23 cellular contexts compared by ENCODE assay signal in genomic region chr19:6593651-6594416, GRCh38. TPM values are rescaled to one million over a fixed set of nuclear protein-coding genes. Genes with fewer than 3 reads are reported as not detected.
DNase-seq lines count a peak whose midpoint lies in the region; FAIRE-seq and TF ChIP-seq lines count a peak whose summit lies in the region.
"Had no signal": no experiment of that assay in that cellular context is flagged by ENCODE, and none has a peak within 500 bp of the region (broad histone marks: within the 10 kb centered on the region; RNA-seq: fewer than 3 reads in every experiment).

No MANE protein-coding gene starts in this region.

- peak overlapping the region; percentile 20 to 65 (median 40) for H3K4me3 Mint-ChIP-seq in CD8-positive, alpha-beta memory T cell
- no peak overlapping the region for H3K4me3 Mint-ChIP-seq in Caco-2 (ENCODE audit: unreplicated experiment)
- H3K4me3 Mint-ChIP-seq: dendritic cell treated with granulocyte-macrophage colony-stimulating factor and Interleukin-4, amounts not matched to agents 40 ng/mL and 50 ng/mL, for 4 days; T-helper 1 cell treated with Interleukin-12 subunit alpha and Interleukin-12 subunit beta and Interleukin-4 antibody, amounts not matched to agents 30 μg/mL and 1 μg/mL, for 36 hours had no signal

- TF ChIP-seq CTCF in OCI-LY7 (conservative IDR thresholded peaks at IDR 0.05; ENCODE audit: low read length) (no peak), cardiac fibroblast (IDR thresholded peaks at IDR 0.05; ENCODE audit: low read depth, low read length) (no peak), Caco-2 (IDR thresholded peaks at IDR 0.05; ENCODE audit: insufficient read depth in 1 of 2, low read depth in 1 of 2, low read length in 1 of 2, severe bottlenecking in 1 of 2, unreplicated experiment in 1 of 2) (no peak)

- intact Hi-C loops in OCI-LY7 (cut with micrococcal nuclease; ENCODE audit: unreplicated experiment) (no loop called here), Caco-2 (cut with micrococcal nuclease; ENCODE audit: unreplicated experiment) (no loop called here)

- H3K9me3 ChIP-seq in CD8-positive, alpha-beta memory T cell (ENCODE audit: low read length), result no peaks in the 10 kb centered on the region
- no peaks in the 10 kb centered on the region for H3K9me3 ChIP-seq in OCI-LY7 (ENCODE audit: low read length)
- H3K9me3 ChIP-seq in Caco-2, result no peaks in the 10 kb centered on the region
- H3K9me3 ChIP-seq: stomach, uterus had no signal

- H3K27ac ChIP-seq in CD8-positive, alpha-beta memory T cell (ENCODE audit: low read depth, low read length), result no peak overlapping the region
- H3K27ac ChIP-seq in OCI-LY7 (ENCODE audit: low read depth, low read length, poor library complexity, severe bottlenecking), result peak overlapping the region; percentile 70
- H3K27ac ChIP-seq: C4-2B, hepatocyte, HL-60, parathyroid adenoma, stomach, uterus had no signal

- H3K27me3 ChIP-seq in CD8-positive, alpha-beta memory T cell (ENCODE audit: insufficient read depth, low read length, poor library complexity, severe bottlenecking), result peaks cover 14% of the 10 kb centered on the region
- H3K27me3 ChIP-seq in Caco-2 (replicated peaks; ENCODE audit: control insufficient read depth, insufficient read depth, low read length), result no peaks in the 10 kb centered on the region

- H3K27me3 Mint-ChIP-seq in CD8-positive, alpha-beta memory T cell, result peaks cover 14 to 19% of the 10 kb centered on the region in 2 donors
- peaks cover 22% of the 10 kb centered on the region for H3K27me3 Mint-ChIP-seq in Caco-2 (ENCODE audit: insufficient read depth, unreplicated experiment)

- FAIRE-seq in GM12892 (lab: Jason Lieb, UNC), result peak; percentile 54
- FAIRE-seq: RCC 7860, small intestine had no signal

- peaks cover 43% of the 10 kb centered on the region for H3K79me2 ChIP-seq in OCI-LY7 (ENCODE audit: insufficient read depth, low read depth, low read length)
- H3K79me2 ChIP-seq: hepatocyte, parathyroid adenoma had no signal

- peak overlapping the region in 5 of 8 donors; percentile 30 to 77 (median 61) for H3K27ac Mint-ChIP-seq in CD8-positive, alpha-beta memory T cell
- no peak overlapping the region for H3K27ac Mint-ChIP-seq in Caco-2 (ENCODE audit: unreplicated experiment)
- H3K27ac Mint-ChIP-seq: dendritic cell treated with granulocyte-macrophage colony-stimulating factor and Interleukin-4, amounts not matched to agents 40 ng/mL and 50 ng/mL, for 4 days; T-helper 1 cell treated with Interleukin-12 subunit alpha and Interleukin-12 subunit beta and Interleukin-4 antibody, amounts not matched to agents 30 μg/mL and 1 μg/mL, for 36 hours had no signal

- peak overlapping the region; percentile 69 for H3K4me2 ChIP-seq in OCI-LY7 (ENCODE audit: low read length)
- H3K4me2 ChIP-seq: hepatocyte had no signal

- no peaks in the 10 kb centered on the region for H4K20me1 ChIP-seq in OCI-LY7 (ENCODE audit: insufficient read depth, low read length)

- BruUV-seq in OCI-LY7 (replicated peaks; lab: Mats Ljungman, UMichigan) (no TSS peak), Caco-2 (replicated peaks; lab: Mats Ljungman, UMichigan) (no TSS peak)

- peaks cover 0 to 4% (median 0%) of the 10 kb centered on the region in 3 donors for H3K36me3 Mint-ChIP-seq in CD8-positive, alpha-beta memory T cell
- no peaks in the 10 kb centered on the region for H3K36me3 Mint-ChIP-seq in Caco-2 (ENCODE audit: insufficient read depth, unreplicated experiment)

- no peaks in the 10 kb centered on the region for H3K36me3 ChIP-seq in CD8-positive, alpha-beta memory T cell (ENCODE audit: insufficient read depth, low read length)
- H3K36me3 ChIP-seq in OCI-LY7 (ENCODE audit: insufficient read depth, low read length) (peaks cover 24% of the 10 kb centered on the region), Caco-2 (ENCODE audit: control insufficient read depth, insufficient read depth, low read length) (no peaks in the 10 kb centered on the region)
- H3K36me3 ChIP-seq: stomach, uterus had no signal

- POLR2A ChIA-PET in CD8-positive, alpha-beta memory T cell (lab: Charles Lee), result no interaction called here
- POLR2A ChIA-PET in OCI-LY7 (lab: Charles Lee), result interaction anchor here (0.7 to 1.0 kb wide), 5 partner anchors 9 to 24 kb away, joined by 3 to 10 read pairs (median 3); no protein-coding TSS in a partner anchor
- POLR2A ChIA-PET in Caco-2 (lab: Charles Lee), result no interaction called here

- no peaks in the 10 kb centered on the region for H3K9me3 Mint-ChIP-seq in CD8-positive, alpha-beta memory T cell
- no peaks in the 10 kb centered on the region for H3K9me3 Mint-ChIP-seq in Caco-2 (ENCODE audit: unreplicated experiment)
- H3K9me3 Mint-ChIP-seq: dendritic cell treated with granulocyte-macrophage colony-stimulating factor and Interleukin-4, amounts not matched to agents 40 ng/mL and 50 ng/mL, for 4 days; T-helper 1 cell treated with Interleukin-12 subunit alpha and Interleukin-12 subunit beta and Interleukin-4 antibody, amounts not matched to agents 30 μg/mL and 1 μg/mL, for 36 hours had no signal

- no peak for DNase-seq in CD8-positive, alpha-beta memory T cell
- DNase-seq in GM12892 (ENCODE audit: insufficient read length) (no peak), OCI-LY7 (ENCODE audit: low spot score) (peak; percentile 57), cardiac fibroblast (ENCODE audit: low read depth in 2 of 2) (peak; percentile 7 to 62), NCI-H526 treated with DMSO at 0.1 percent for 48 hours (lab: John Stamatoyannopoulos, UW) (no peak), Caco-2 (no peak), islet precursor cell (no peak)
- DNase-seq: activated CD4-positive, alpha-beta T cell treated with anti-CD3 and anti-CD28 coated beads for 4 hours; activated gamma-delta T cell; EL; Kasumi-1; NCI-H1930; small intestine; stomach; uterus had no signal

- H3K4me1 ChIP-seq in CD8-positive, alpha-beta memory T cell (ENCODE audit: insufficient read depth, low read length), result peaks cover 26% of the 10 kb centered on the region
- H3K4me1 ChIP-seq in OCI-LY7 (ENCODE audit: insufficient read depth, low read length, poor library complexity, severe bottlenecking) (peaks cover 62% of the 10 kb centered on the region), Caco-2 (no peaks in the 10 kb centered on the region)
- H3K4me1 ChIP-seq: parathyroid adenoma, uterus had no signal

- H2AFZ ChIP-seq in OCI-LY7 (ENCODE audit: low read length), result peak overlapping the region; percentile 1; the same call in 1 of the 2 replicates
- H2AFZ ChIP-seq: hepatocyte, parathyroid adenoma had no signal

- H3K4me3 ChIP-seq in CD8-positive, alpha-beta memory T cell (ENCODE audit: low read length), result no peak overlapping the region
- no peak overlapping the region for H3K4me3 ChIP-seq in OCI-LY7 (ENCODE audit: low read depth, low read length, poor library complexity, severe bottlenecking)
- H3K4me3 ChIP-seq in cardiac fibroblast (replicated peaks in 1 of 2; ENCODE audit: low read depth in 2 of 2, low read length in 2 of 2), result no peak overlapping the region
- H3K4me3 ChIP-seq in Caco-2 (ENCODE audit: low read depth, low read length), result no peak overlapping the region
- H3K4me3 ChIP-seq: hepatocyte, stomach, uterus had no signal

- no peak for TF ChIP-seq POLR2A in GM12892 (IDR thresholded peaks at IDR 0.05; ENCODE audit: low read depth, low read length)

- H3K4me1 Mint-ChIP-seq in CD8-positive, alpha-beta memory T cell, result peaks cover 42 to 53% (median 49%) of the 10 kb centered on the region in 3 donors
- no peaks in the 10 kb centered on the region for H3K4me1 Mint-ChIP-seq in Caco-2 (ENCODE audit: low read depth, unreplicated experiment)

- CTCF ChIA-PET in CD8-positive, alpha-beta memory T cell (lab: Charles Lee), result interaction anchor here (2.2 kb wide), 1 partner anchor 42 kb away, joined by 6 read pairs; no protein-coding TSS in a partner anchor
- CTCF ChIA-PET in OCI-LY7 (lab: Charles Lee; ENCODE audit: unreplicated experiment) (interaction anchor here (0.6 kb wide), 1 partner anchor 15 kb away, joined by 3 read pairs; no protein-coding TSS in a partner anchor), Caco-2 (lab: Charles Lee) (no interaction called here)

- no peaks in the 10 kb centered on the region for H3K9me2 ChIP-seq in OCI-LY7 (ENCODE audit: insufficient read depth, low read length)

RNA-seq across cellular contexts. Expression of gene CD70, which starts 2.9 kb away (rescaled TPM):
- total RNA-seq in CD8-positive, alpha-beta memory T cell, result 10 to 100 TPM; 63.1 to 70.0 TPM
- polyA plus RNA-seq in CD8-positive, alpha-beta memory T cell, result 4.0 TPM
- polyA plus RNA-seq in GM12892 (2012; ENCODE audit: missing spikeins), result 162 TPM
- 111 and 165 TPM in 2 replicates for total RNA-seq in OCI-LY7 (2014; rRNA removed; shearing (Covaris generic))
- total RNA-seq in OCI-LY7 (2022) (80.5 and 88.2 TPM in 2 replicates), Caco-2 (2022) (not detected in 2 replicates)
- total RNA-seq: fibroblast of lung, hepatocyte, stomach had no signal
- polyA plus RNA-seq: fibroblast of lung, hepatocyte had no signal

Comparison
In these comparisons a context has a peak if more than half of its experiments do, and no peak if none do; other contexts are left out.
1. DNase-seq: peak in OCI-LY7 (single experiment) and cardiac fibroblast (2 of 2); none in CD8-positive, alpha-beta memory T cell (0 of 5), GM12892 (single experiment), NCI-H526 treated with DMSO at 0.1 percent for 48 hours (single experiment), Caco-2 (0 of 2) and islet precursor cell (single experiment).
2. RNA of gene CD70, which starts 2.9 kb away (total RNA-seq): 80.5 to 165 TPM in OCI-LY7 and 63.1 to 70.0 TPM in CD8-positive, alpha-beta memory T cell; not detected in Caco-2; every median in the first group is over 10 times any median in the second.